In genomic region chr4:126338572-126338971, GRCh38 we compare ENCODE assay signal across 21 cellular contexts.
"Had no signal": no experiment of that assay in that cellular context is flagged by ENCODE, and none has a peak within 500 bp of the region (broad histone marks: within the 10 kb centered on the region; RNA-seq: fewer than 3 reads in every experiment).

No MANE protein-coding gene starts in this region.

- H3K36me3 ChIP-seq: esophagus squamous epithelium, heart left ventricle, sigmoid colon, spleen, vagina had no signal

- H3K9me3 Mint-ChIP-seq: activated B cell treated with CpG ODN at 0.5 μM for 24 hours had no signal

- H3K4me1 Mint-ChIP-seq: activated B cell treated with CpG ODN at 0.5 μM for 24 hours; activated CD4-positive, alpha-beta T cell treated with anti-CD3 and anti-CD28 coated beads for 36 hours; activated naive CD8-positive, alpha-beta T cell treated with anti-CD3 and anti-CD28 coated beads for 36 hours; central memory CD8-positive, alpha-beta T cell had no signal

- H3K36me3 Mint-ChIP-seq: activated naive CD8-positive, alpha-beta T cell treated with anti-CD3 and anti-CD28 coated beads for 36 hours; natural killer cell treated with Interleukin-12 subunit alpha and Interleukin-12 subunit beta and Interleukin-15 and Interleukin-18, amount 100 ng/mL, for 72 hours had no signal

- ATAC-seq: activated CD4-positive, alpha-beta T cell treated with anti-CD3 and anti-CD28 coated beads for 36 hours; left cardiac atrium; natural killer cell treated with Interleukin-12 subunit alpha and Interleukin-12 subunit beta and Interleukin-15 and Interleukin-18, amount 100 ng/mL, for 72 hours had no signal

- H3K9me3 ChIP-seq: esophagus squamous epithelium, sigmoid colon, spleen, testis, vagina had no signal

- H3K27ac ChIP-seq: esophagus squamous epithelium, heart left ventricle, sigmoid colon, spleen, testis, vagina had no signal

- H3K4me3 Mint-ChIP-seq: activated B cell treated with CpG ODN at 0.5 μM for 24 hours; activated CD4-positive, alpha-beta T cell treated with anti-CD3 and anti-CD28 coated beads for 36 hours; activated naive CD8-positive, alpha-beta T cell treated with anti-CD3 and anti-CD28 coated beads for 36 hours; central memory CD8-positive, alpha-beta T cell; natural killer cell treated with Interleukin-12 subunit alpha and Interleukin-12 subunit beta and Interleukin-15 and Interleukin-18, amount 100 ng/mL, for 72 hours had no signal

- H3K27ac Mint-ChIP-seq: activated B cell treated with CpG ODN at 0.5 μM for 24 hours; activated CD4-positive, alpha-beta T cell treated with anti-CD3 and anti-CD28 coated beads for 36 hours; activated naive CD8-positive, alpha-beta T cell treated with anti-CD3 and anti-CD28 coated beads for 36 hours; natural killer cell treated with Interleukin-12 subunit alpha and Interleukin-12 subunit beta and Interleukin-15 and Interleukin-18, amount 100 ng/mL, for 72 hours had no signal

- H3K27me3 ChIP-seq: esophagus squamous epithelium, heart left ventricle, sigmoid colon, spleen, testis, vagina had no signal

- H3K27me3 Mint-ChIP-seq: activated B cell treated with CpG ODN at 0.5 μM for 24 hours; activated CD4-positive, alpha-beta T cell treated with anti-CD3 and anti-CD28 coated beads for 36 hours; activated naive CD8-positive, alpha-beta T cell treated with anti-CD3 and anti-CD28 coated beads for 36 hours; central memory CD8-positive, alpha-beta T cell; natural killer cell treated with Interleukin-12 subunit alpha and Interleukin-12 subunit beta and Interleukin-15 and Interleukin-18, amount 100 ng/mL, for 72 hours had no signal

- H3K4me3 ChIP-seq: esophagus squamous epithelium, heart left ventricle, sigmoid colon, spleen, testis, vagina had no signal

- H3K4me1 ChIP-seq: esophagus squamous epithelium, sigmoid colon, spleen, testis, vagina had no signal

- DNase-seq: activated B cell treated with CpG ODN at 0.5 μM for 24 hours; activated CD4-positive, alpha-beta T cell treated with anti-CD3 and anti-CD28 coated beads for 36 hours; activated CD4-positive, alpha-beta T cell treated with anti-CD3 and anti-CD28 coated beads, Interleukin-2, amount 50 U/mL, for 48 hours; activated naive CD4-positive, alpha-beta T cell treated with Interleukin-2 at 50 U/mL for 16 hours; activated naive CD8-positive, alpha-beta T cell treated with anti-CD3 and anti-CD28 coated beads for 36 hours; activated T-cell treated with anti-CD3 and anti-CD28 coated beads, Interleukin-2, amount 50 U/mL, for 48 hours; effector memory CD4-positive, alpha-beta T cell; esophagus squamous epithelium; heart left ventricle; islet precursor cell; left cardiac atrium; nucleus accumbens; sigmoid colon; spleen; stimulated activated CD4-positive, alpha-beta T cell treated with anti-CD3 and anti-CD28 coated beads, Interleukin-4, amount 100 ng/mL, for 1 hour; stimulated activated naive CD4-positive, alpha-beta T cell; testis; trophoblast cell had no signal
